20 cellular contexts compared by ENCODE assay signal in the genomic region with DNA sequence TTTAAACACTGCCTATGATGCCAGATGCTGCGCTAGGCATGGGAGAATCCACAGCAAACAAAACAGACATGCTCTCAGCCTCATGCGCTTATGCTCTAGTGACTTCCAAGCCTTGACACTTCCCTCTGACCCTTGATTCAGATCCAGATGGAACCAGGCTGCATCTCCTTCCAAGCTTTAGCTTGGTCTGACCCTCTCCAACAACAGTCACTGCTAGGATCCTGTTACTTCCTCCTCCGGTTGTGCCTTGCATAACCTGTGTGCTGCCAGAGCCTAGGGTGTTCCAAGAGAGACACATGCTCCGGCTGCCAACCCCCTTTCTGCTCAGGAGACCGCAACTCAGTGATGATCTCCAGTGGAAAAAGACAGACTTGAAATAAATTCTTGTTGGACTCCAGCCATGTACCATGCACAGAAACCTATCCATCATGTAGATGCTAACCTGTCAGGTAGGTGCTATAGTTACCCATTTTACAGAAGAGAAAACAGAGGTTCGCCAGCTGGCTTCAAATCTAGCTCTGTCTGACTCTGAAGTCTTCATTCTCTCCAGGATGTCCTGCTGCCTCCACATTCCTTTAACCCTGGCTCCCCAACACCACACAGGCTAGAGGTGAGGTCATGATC.
DNase-seq lines count a peak whose midpoint lies in the region; ATAC-seq and TF ChIP-seq lines count a peak whose summit lies in the region.
"Had no signal": no experiment of that assay in that cellular context is flagged by ENCODE, and none has a peak within 500 bp of the region (broad histone marks: within the 10 kb centered on the region; RNA-seq: fewer than 3 reads in every experiment).

No MANE protein-coding gene starts in this region.

- no peak overlapping the region for H3K4me3 ChIP-seq in right cardiac atrium (ENCODE audit: low read length)
- H3K4me3 ChIP-seq in right atrium auricular region, result no peak overlapping the region
- H3K4me3 ChIP-seq in coronary artery, result no peak overlapping the region
- no peak overlapping the region for H3K4me3 ChIP-seq in ovary
- H3K4me3 ChIP-seq in uterus, result no peak overlapping the region
- H3K4me3 ChIP-seq: skin epidermis had no signal

- H3K27ac ChIP-seq in right cardiac atrium (ENCODE audit: low read length) (no peak overlapping the region), right atrium auricular region (no peak overlapping the region), coronary artery (no peak overlapping the region), ovary (no peak overlapping the region), uterus (no peak overlapping the region)
- H3K27ac ChIP-seq: WERI-Rb-1 had no signal

- intact Hi-C loops in right cardiac atrium (cut with DNase I) (no loop called here), ovary (cut with DNase I) (no loop called here), uterus (cut with DNase I; ENCODE audit: low total_unique reads) (no loop called here)

- no peak for TF ChIP-seq EP300 in ovary (IDR thresholded peaks at IDR 0.05)

- H3K27me3 ChIP-seq in right cardiac atrium (ENCODE audit: control insufficient read depth, insufficient read depth) (no peaks in the 10 kb centered on the region), right atrium auricular region (no peaks in the 10 kb centered on the region), ovary (no peaks in the 10 kb centered on the region), uterus (no peaks in the 10 kb centered on the region)

- H3K9me3 ChIP-seq in right cardiac atrium (ENCODE audit: control insufficient read depth, low read length) (no peaks in the 10 kb centered on the region), right atrium auricular region (no peaks in the 10 kb centered on the region), ovary (no peaks in the 10 kb centered on the region), uterus (no peaks in the 10 kb centered on the region)

- H3K4me1 ChIP-seq in right cardiac atrium (ENCODE audit: control insufficient read depth, insufficient read depth, low read length) (peaks cover 9% of the 10 kb centered on the region), right atrium auricular region (peaks cover 0 to 19% of the 10 kb centered on the region in 2 donors), ovary (ENCODE audit: insufficient read depth) (peaks cover 15% of the 10 kb centered on the region), uterus (no peaks in the 10 kb centered on the region)

- no peaks in the 10 kb centered on the region for H3K36me3 ChIP-seq in right atrium auricular region
- H3K36me3 ChIP-seq in ovary, result no peaks in the 10 kb centered on the region
- no peaks in the 10 kb centered on the region for H3K36me3 ChIP-seq in uterus
- H3K36me3 ChIP-seq: WERI-Rb-1 had no signal

- peak; percentile 17 to 32 for ATAC-seq in right cardiac atrium
- no peak for ATAC-seq in HG02938 (IDR thresholded peaks at IDR 0.05; ENCODE audit: unreplicated experiment)
- no peak for ATAC-seq in GM21619 (IDR thresholded peaks at IDR 0.05; ENCODE audit: unreplicated experiment)
- ATAC-seq: activated CD8-positive, alpha-beta T cell treated with anti-CD3 and anti-CD28 coated beads for 36 hours; activated naive CD4-positive, alpha-beta T cell treated with anti-CD3 and anti-CD28 coated beads, Interleukin-2, amount 50 U/mL, for 72 hours; effector memory CD8-positive, alpha-beta T cell; stimulated activated memory B cell treated with anti-CD40 and anti-IgM and Interleukin-4, amounts not matched to agents 10 μg/mL and 1 μg/mL and 100 μg/mL, for 72 hours had no signal

- 66% methylated on average over 6 of the region's 6 CpGs for WGBS in right cardiac atrium
- 32 to 44% (median 35%) methylated on average over 6 of the region's 6 CpGs for WGBS in ovary, 3 donors

- TF ChIP-seq POLR2A in ovary (IDR thresholded peaks at IDR 0.05), result no peak
- no peak for TF ChIP-seq POLR2A in uterus (IDR thresholded peaks at IDR 0.05)

- TF ChIP-seq CTCF in right atrium auricular region (IDR thresholded peaks at IDR 0.05) (no peak), coronary artery (IDR thresholded peaks at IDR 0.05) (no peak), ovary (IDR thresholded peaks at IDR 0.05) (no peak), uterus (IDR thresholded peaks at IDR 0.05) (no peak)

- DNase-seq in right cardiac atrium (peak in 1 of 3 donors; percentile 44), right atrium auricular region (ENCODE audit: low spot score) (no peak), coronary artery (ENCODE audit: low spot score) (peak; percentile 67), ovary (peak in 3 of 5 donors; percentile 24 to 44 (median 31)), uterus (peak; percentile 40 to 43), NCI-H1694 treated with DMSO at 0.1 percent for 48 hours (lab: John Stamatoyannopoulos, UW) (no peak)
- DNase-seq: activated CD8-positive, alpha-beta T cell treated with anti-CD3 and anti-CD28 coated beads for 36 hours; activated T-cell treated with anti-CD3 and anti-CD28 coated beads, Interleukin-2, amount 50 U/mL, for 48 hours; caudate nucleus; CD4-positive, alpha-beta memory T cell; effector memory CD8-positive, alpha-beta T cell; EL; NCI-H1105; T-helper 1 cell; WERI-Rb-1 had no signal

Comparison
In these comparisons a context has a peak if more than half of its experiments do, and no peak if none do; other contexts are left out.
1. ATAC-seq: peak in right cardiac atrium (2 of 2); none in HG02938 (single experiment) and GM21619 (single experiment).
2. DNase-seq: peak in coronary artery (single experiment), ovary (3 of 5) and uterus (2 of 2); none in right atrium auricular region (single experiment) and NCI-H1694 treated with DMSO at 0.1 percent for 48 hours (single experiment).